In genomic region chr15:74311734-74312444, GRCh38 we compare ENCODE assay signal across 7 cellular contexts. TPM values are rescaled to one million over a fixed set of nuclear protein-coding genes. Genes with fewer than 3 reads are reported as not detected.
A peak's percentile ranks its signal among the peaks of the same experiment; 100 is the strongest.
DNase-seq lines count a peak whose midpoint lies in the region; ATAC-seq and TF ChIP-seq lines count a peak whose summit lies in the region.

No MANE protein-coding gene starts in this region.

- H3K27ac ChIP-seq in mammary epithelial cell (ENCODE audit: insufficient read depth, low read depth, low read length) (no peak overlapping the region), osteoblast (ENCODE audit: low read depth, low read length) (no peak overlapping the region)

- H4K20me1 ChIP-seq in mammary epithelial cell (ENCODE audit: insufficient read depth, low read length) (no peaks in the 10 kb centered on the region), osteoblast (ENCODE audit: insufficient read depth, low read length) (no peaks in the 10 kb centered on the region)

- TF ChIP-seq CTCF in GM12875 (IDR thresholded peaks at IDR 0.05; ENCODE audit: borderline replicate concordance, insufficient read depth, low read depth, low read length) = peak; percentile 41; the same call in 1 of the 2 replicates
- peak; percentile 13 to 35 for TF ChIP-seq CTCF in mammary epithelial cell (conservative IDR thresholded peaks at IDR 0.05 in 1 of 2, IDR thresholded peaks at IDR 0.05 in 1 of 2; ENCODE audit: extremely low read depth in 1 of 2, insufficient read depth in 1 of 2, low read depth in 1 of 2, low read length in 2 of 2)
- TF ChIP-seq CTCF in osteoblast (IDR thresholded peaks at IDR 0.05; ENCODE audit: extremely low read depth, low read depth, low read length) = peak; percentile 65

- H3K79me2 ChIP-seq in mammary epithelial cell (ENCODE audit: insufficient read depth, low read length) (no peaks in the 10 kb centered on the region), osteoblast (ENCODE audit: insufficient read depth, low read length) (no peaks in the 10 kb centered on the region)

- H3K9me3 ChIP-seq in mammary epithelial cell (replicated peaks; ENCODE audit: insufficient read depth, low read length) = no peaks in the 10 kb centered on the region
- no peaks in the 10 kb centered on the region for H3K9me3 ChIP-seq in osteoblast (ENCODE audit: low read depth, low read length)

- WGBS in mammary epithelial cell (ENCODE audit: low coverage, missing lambda C conversion rate) = 81% methylated on average over 13 of the region's 13 CpGs

- H3K4me3 ChIP-seq in GM12875 (ENCODE audit: low read depth, low read length) = no peak overlapping the region
- no peak overlapping the region for H3K4me3 ChIP-seq in mammary epithelial cell (replicated peaks in 1 of 3; ENCODE audit: insufficient read depth in 1 of 3, low read depth in 2 of 3, low read length in 3 of 3)
- no peak overlapping the region for H3K4me3 ChIP-seq in osteoblast (ENCODE audit: insufficient read depth, low read length)

- CTCF ChIA-PET in mammary epithelial cell (lab: Charles Lee; ENCODE audit: low non-redundant PET) = interaction anchor here (0.8 kb wide), 1 partner anchor 11 kb away, joined by 7 read pairs; no protein-coding TSS in a partner anchor

- H3K4me1 ChIP-seq in mammary epithelial cell (ENCODE audit: insufficient read depth, low read length) (peaks cover 5% of the 10 kb centered on the region), osteoblast (ENCODE audit: insufficient read depth, low read length) (peaks cover 2% of the 10 kb centered on the region)

- dilution Hi-C loops in mammary epithelial cell (cut with HindIII; ENCODE audit: low sequenced_read_pairs) = loop anchor here (25.0 kb wide), 1 partner anchor 350 kb away; no protein-coding TSS in a partner anchor

- ATAC-seq in GM19452 (IDR thresholded peaks at IDR 0.05; ENCODE audit: unreplicated experiment) = no peak
- ATAC-seq in GM21381 (IDR thresholded peaks at IDR 0.05; ENCODE audit: unreplicated experiment) = no peak

- no TSS peak for BruUV-seq in mammary epithelial cell (replicated peaks; lab: Mats Ljungman, UMichigan)

- H3K4me2 ChIP-seq in mammary epithelial cell (ENCODE audit: insufficient read depth, low read depth, low read length) (no peak overlapping the region), osteoblast (ENCODE audit: insufficient read depth, low read length) (no peak overlapping the region)

- H3K36me3 ChIP-seq in mammary epithelial cell (ENCODE audit: insufficient read depth, low read length) (no peaks in the 10 kb centered on the region), osteoblast (ENCODE audit: insufficient read depth, low read length) (no peaks in the 10 kb centered on the region)

- intact Hi-C loops in mammary epithelial cell (cut with micrococcal nuclease) = no loop called here

- in situ Hi-C loops in mammary epithelial cell (cut with MboI; ENCODE audit: low sequenced_read_pairs in 2 of 2) = no loop called here

- H3K27me3 ChIP-seq in mammary epithelial cell (ENCODE audit: insufficient read depth, low read length) = no peaks in the 10 kb centered on the region
- H3K27me3 ChIP-seq in osteoblast (ENCODE audit: insufficient read depth, low read length) = peaks cover 17% of the 10 kb centered on the region

- no peak overlapping the region for H2AFZ ChIP-seq in mammary epithelial cell (ENCODE audit: low read depth, low read length)
- no peak overlapping the region for H2AFZ ChIP-seq in osteoblast (ENCODE audit: low read length)

- H3K9ac ChIP-seq in mammary epithelial cell (ENCODE audit: insufficient read depth, low read length) = no peak overlapping the region

- DNase-seq in NCI-H146 treated with DMSO at 0.1 percent for 48 hours (lab: John Stamatoyannopoulos, UW; ENCODE audit: unreplicated experiment) (peak; percentile 41), mammary epithelial cell (no peak), osteoblast (ENCODE audit: insufficient read length, low spot score, missing footprints) (no peak), NCI-H2107 (lab: John Stamatoyannopoulos, UW) (no peak)

RNA-seq across cellular contexts. Expression of gene CYP11A1, which starts 55.6 kb away (rescaled TPM):
- total RNA-seq in mammary epithelial cell = 1 to 10 TPM in 1 of 2 donors, not detected in 1; 2.3 TPM
- not detected for polyA plus RNA-seq in mammary epithelial cell
- polyA minus RNA-seq in mammary epithelial cell = not detected
- total RNA-seq in osteoblast = 1.4 and 2.1 TPM in 2 replicates
